ENCODE assay signal across 8 cellular contexts in genomic region chr12:132327351-132328171, GRCh38. TPM values are rescaled to one million over a fixed set of nuclear protein-coding genes. Genes with fewer than 3 reads are reported as not detected.
A peak's percentile ranks its signal among the peaks of the same experiment; 100 is the strongest.
DNase-seq lines count a peak whose midpoint lies in the region; ATAC-seq lines count a peak whose summit lies in the region.

No MANE protein-coding gene starts in this region.

- no peak overlapping the region for H3K27ac Mint-ChIP-seq in activated T-cell treated with anti-CD3 and anti-CD28 coated beads, Interleukin-2, amount 50 U/mL, for 72 hours

- intact Hi-C loops in Right ventricle myocardium inferior (cut with DNase I) (no loop called here), cardiac septum (cut with DNase I) (no loop called here), head of caudate nucleus (cut with DNase I) (no loop called here)

- H3K27me3 Mint-ChIP-seq in activated T-cell treated with anti-CD3 and anti-CD28 coated beads, Interleukin-2, amount 50 U/mL, for 72 hours (ENCODE audit: low read depth): peaks cover 26% of the 10 kb centered on the region

- ATAC-seq in Right ventricle myocardium inferior: peak; percentile 78
- peak; percentile 82 to 87 for ATAC-seq in activated T-cell treated with anti-CD3 and anti-CD28 coated beads, Interleukin-2, amount 50 U/mL, for 72 hours (replicated peaks in 1 of 2)
- ATAC-seq in GM19023 (IDR thresholded peaks at IDR 0.05; ENCODE audit: unreplicated experiment): no peak
- no peak for ATAC-seq in HG03565 (IDR thresholded peaks at IDR 0.05; ENCODE audit: unreplicated experiment)

- H3K4me1 Mint-ChIP-seq in activated T-cell treated with anti-CD3 and anti-CD28 coated beads, Interleukin-2, amount 50 U/mL, for 72 hours (ENCODE audit: low read depth): peaks cover 25% of the 10 kb centered on the region

- peak; percentile 62 for DNase-seq in Right ventricle myocardium inferior (ENCODE audit: missing footprints)
- DNase-seq in cardiac septum (ENCODE audit: low spot score): no peak
- DNase-seq in activated T-cell treated with anti-CD3 and anti-CD28 coated beads, Interleukin-2, amount 50 U/mL, for 72 hours: peak; percentile 64 to 65
- DNase-seq in head of caudate nucleus: peak; percentile 30 to 94 (median 74)
- peak; percentile 55 to 71 (median 60) for DNase-seq in stimulated activated CD4-positive, alpha-beta T cell treated with anti-CD3 and anti-CD28 coated beads, Interleukin-12 subunit alpha, Interleukin-12 subunit beta, amount 100 ng/mL, for 48 hours (ENCODE audit: low read depth in 2 of 3, low spot score in 1 of 3)
- DNase-seq in NAMALWA (ENCODE audit: low spot score): no peak

- peak overlapping the region; percentile 45 to 57 for H3K4me3 Mint-ChIP-seq in activated T-cell treated with anti-CD3 and anti-CD28 coated beads, Interleukin-2, amount 50 U/mL, for 72 hours

- H3K9me3 Mint-ChIP-seq in activated T-cell treated with anti-CD3 and anti-CD28 coated beads, Interleukin-2, amount 50 U/mL, for 72 hours: peaks cover 2 to 3% of the 10 kb centered on the region in 2 donors

- H3K36me3 Mint-ChIP-seq in activated T-cell treated with anti-CD3 and anti-CD28 coated beads, Interleukin-2, amount 50 U/mL, for 72 hours (ENCODE audit: insufficient read depth in 2 of 2): peaks cover 2 to 3% of the 10 kb centered on the region in 2 donors

RNA-seq across cellular contexts. Expression of gene GALNT9, which starts 1.8 kb away (rescaled TPM):
- total RNA-seq in Right ventricle myocardium inferior (not detected), cardiac septum (not detected)
- under 1 TPM; 0.42 to 0.53 TPM for total RNA-seq in activated T-cell treated with anti-CD3 and anti-CD28 coated beads, Interleukin-2, amount 50 U/mL, for 72 hours

Comparison
In these comparisons a context has a peak if more than half of its experiments do, and no peak if none do; other contexts are left out.
1. DNase-seq: peak in Right ventricle myocardium inferior (single experiment), activated T-cell treated with anti-CD3 and anti-CD28 coated beads, Interleukin-2, amount 50 U/mL, for 72 hours (2 of 2), head of caudate nucleus (42 of 42) and stimulated activated CD4-positive, alpha-beta T cell treated with anti-CD3 and anti-CD28 coated beads, Interleukin-12 subunit alpha, Interleukin-12 subunit beta, amount 100 ng/mL, for 48 hours (3 of 3); none in cardiac septum (single experiment) and NAMALWA (single experiment).
2. ATAC-seq: peak in Right ventricle myocardium inferior (single experiment) and activated T-cell treated with anti-CD3 and anti-CD28 coated beads, Interleukin-2, amount 50 U/mL, for 72 hours (2 of 2); none in GM19023 (single experiment) and HG03565 (single experiment).